ENCODE assay signal across 11 cellular contexts in the genomic region with DNA sequence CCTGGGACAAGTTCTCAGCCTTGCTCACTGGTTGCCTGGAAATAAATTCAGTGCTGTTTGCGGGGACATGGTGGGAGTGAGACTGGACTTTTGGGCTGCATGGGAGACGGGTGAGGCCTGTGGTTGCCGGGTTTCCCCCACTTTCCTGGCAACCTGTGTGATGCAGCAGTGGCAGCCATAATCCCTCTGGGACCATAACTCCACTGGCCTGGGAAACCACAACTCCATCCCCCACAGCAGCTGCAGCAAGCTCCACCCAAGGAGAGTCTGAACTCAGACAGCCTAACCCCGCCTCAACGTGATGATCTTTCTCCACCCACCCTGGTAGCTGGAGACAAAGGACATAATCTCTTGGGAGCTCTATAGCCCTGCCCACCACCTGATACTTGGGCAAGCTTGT.
DNase-seq lines count a peak whose midpoint lies in the region; ATAC-seq and TF ChIP-seq lines count a peak whose summit lies in the region.
"Had no signal": no experiment of that assay in that cellular context is flagged by ENCODE, and none has a peak within 500 bp of the region (broad histone marks: within the 10 kb centered on the region; RNA-seq: fewer than 3 reads in every experiment).

No MANE protein-coding gene starts in this region.

- peaks cover 10% of the 10 kb centered on the region for H3K4me1 Mint-ChIP-seq in osteocyte (ENCODE audit: unreplicated experiment)

- peaks cover 2% of the 10 kb centered on the region for H3K36me3 Mint-ChIP-seq in osteocyte (ENCODE audit: unreplicated experiment)

- H3K9me3 Mint-ChIP-seq in osteocyte (ENCODE audit: unreplicated experiment) = peaks cover 22% of the 10 kb centered on the region

- TF ChIP-seq CTCF in osteocyte (IDR thresholded peaks at IDR 0.05) = no peak

- H3K27ac Mint-ChIP-seq in osteocyte (ENCODE audit: unreplicated experiment) = no peak overlapping the region

- no peaks in the 10 kb centered on the region for H3K27me3 Mint-ChIP-seq in osteocyte (ENCODE audit: unreplicated experiment)

- ATAC-seq in GM18909 (IDR thresholded peaks at IDR 0.05; ENCODE audit: poor library complexity, unreplicated experiment) (peak; percentile 88), HG02678 (IDR thresholded peaks at IDR 0.05; ENCODE audit: unreplicated experiment) (peak; percentile 86)

- no peak overlapping the region for H3K4me3 Mint-ChIP-seq in osteocyte (ENCODE audit: unreplicated experiment)

- peak; percentile 32 for DNase-seq in MV-4-11 (lab: John Stamatoyannopoulos, UW)
- DNase-seq in myocyte (ENCODE audit: low read depth) = peak; percentile 88
- DNase-seq in activated T-cell treated with anti-CD3 and anti-CD28 coated beads, Interleukin-2, amount 50 U/mL, for 1 hour = no peak
- DNase-seq in DMS114 treated with DMSO at 0.1 percent for 48 hours (lab: John Stamatoyannopoulos, UW; ENCODE audit: unreplicated experiment) = no peak
- no peak for DNase-seq in osteocyte (ENCODE audit: extremely low spot score, unreplicated experiment)
- DNase-seq in DMS79 treated with DMSO at 0.1 percent for 48 hours (lab: John Stamatoyannopoulos, UW) = no peak
- DNase-seq: activated CD8-positive, alpha-beta memory T cell treated with anti-CD3 and anti-CD28 coated beads, Interleukin-2, amount 50 U/mL, for 4 hours; foreskin fibroblast; NCI-H2081 had no signal

Comparison
In these comparisons a context has a peak if more than half of its experiments do, and no peak if none do; other contexts are left out.
1. DNase-seq: peak in MV-4-11 (single experiment) and myocyte (single experiment); none in activated T-cell treated with anti-CD3 and anti-CD28 coated beads, Interleukin-2, amount 50 U/mL, for 1 hour (single experiment), DMS114 treated with DMSO at 0.1 percent for 48 hours (single experiment), osteocyte (single experiment) and DMS79 treated with DMSO at 0.1 percent for 48 hours (single experiment).